ENCODE assay signal across 24 cellular contexts in genomic region chr7:159128767-159129166, GRCh38. TPM values are rescaled to one million over a fixed set of nuclear protein-coding genes. Genes with fewer than 3 reads are reported as not detected.
DNase-seq lines count a peak whose midpoint lies in the region; ATAC-seq, FAIRE-seq and TF ChIP-seq lines count a peak whose summit lies in the region.
"Had no signal": no experiment of that assay in that cellular context is flagged by ENCODE, and none has a peak within 500 bp of the region (broad histone marks: within the 10 kb centered on the region; RNA-seq: fewer than 3 reads in every experiment).

No MANE protein-coding gene starts in this region.

- H3K4me1 ChIP-seq in Peyer's patch (no peaks in the 10 kb centered on the region), endodermal cell (ENCODE audit: control insufficient read depth, insufficient read depth, low read length) (peaks cover 2% of the 10 kb centered on the region), spleen (no peaks in the 10 kb centered on the region)
- H3K4me1 ChIP-seq: BE2C, SJSA1 had no signal

- peaks cover 2% of the 10 kb centered on the region for H3K27me3 Mint-ChIP-seq in endodermal cell (ENCODE audit: insufficient read depth)

- no peak overlapping the region for H3K4me3 Mint-ChIP-seq in endodermal cell
- H3K4me3 Mint-ChIP-seq: HFFc6 had no signal

- H3K27ac ChIP-seq in Peyer's patch (no peak overlapping the region), endodermal cell (ENCODE audit: low read depth, low read length) (no peak overlapping the region), spleen (no peak overlapping the region)
- H3K27ac ChIP-seq: HL-60, SJSA1 had no signal

- TF ChIP-seq CTCF in Peyer's patch (IDR thresholded peaks at IDR 0.05) (no peak), endodermal cell (conservative IDR thresholded peaks at IDR 0.05) (no peak), spleen (IDR thresholded peaks at IDR 0.05 in 8 of 11, conservative IDR thresholded peaks at IDR 0.05 in 3 of 11) (no peak)

- no peak for FAIRE-seq in frontal cortex (lab: Jason Lieb, UNC)
- FAIRE-seq: H54, HepG2, K562 had no signal

- H3K27me3 ChIP-seq in Peyer's patch = no peaks in the 10 kb centered on the region
- H3K27me3 ChIP-seq in endodermal cell (ENCODE audit: control insufficient read depth, insufficient read depth, low read length, poor library complexity, severe bottlenecking) = no peaks in the 10 kb centered on the region
- H3K27me3 ChIP-seq in spleen (replicated peaks in 1 of 7) = peaks cover 0 to 28% (median 0%) of the 10 kb centered on the region in 7 donors
- H3K27me3 ChIP-seq: BE2C had no signal

- H3K27ac Mint-ChIP-seq in endodermal cell = no peak overlapping the region
- H3K27ac Mint-ChIP-seq: HFFc6 had no signal

- no peak for ATAC-seq in left cardiac atrium
- ATAC-seq: HepG2, K562, Panc1 had no signal

- H3K36me3 ChIP-seq in Peyer's patch (no peaks in the 10 kb centered on the region), endodermal cell (ENCODE audit: control insufficient read depth, insufficient read depth, low read length) (no peaks in the 10 kb centered on the region), spleen (no peaks in the 10 kb centered on the region)
- H3K36me3 ChIP-seq: BE2C, SJSA1 had no signal

- no peak overlapping the region for H3K9ac ChIP-seq in endodermal cell (ENCODE audit: extremely low read depth, low read length, poor library complexity, severe bottlenecking)

- TF ChIP-seq POLR2A in Peyer's patch (IDR thresholded peaks at IDR 0.05) (no peak), spleen (IDR thresholded peaks at IDR 0.05) (no peak)

- H3K4me1 Mint-ChIP-seq in endodermal cell = peaks cover 30% of the 10 kb centered on the region

- intact Hi-C loops in cardiac septum (cut with DNase I) = no loop called here
- intact Hi-C loops in left cardiac atrium (cut with DNase I) = no loop called here
- intact Hi-C loops in spleen (cut with DNase I; ENCODE audit: low total_unique reads) = no loop called here

- no peaks in the 10 kb centered on the region for H3K9me3 Mint-ChIP-seq in endodermal cell

- H3K9me3 ChIP-seq in Peyer's patch (no peaks in the 10 kb centered on the region), endodermal cell (ENCODE audit: control insufficient read depth, low read length) (peaks cover 11% of the 10 kb centered on the region), spleen (no peaks in the 10 kb centered on the region)
- H3K9me3 ChIP-seq: BE2C, SJSA1 had no signal

- WGBS in endodermal cell (ENCODE audit: insufficient coverage in 1 of 2, insufficient read length in 1 of 2), 2 experiments = 87 to 92% methylated on average over 2 to 10 of the region's 10 CpGs
- WGBS in spleen, 5 donors = 81 to 96% (median 91%) methylated on average over 9 to 10 of the region's 10 CpGs

- peak; percentile 56 for DNase-seq in cardiac septum (ENCODE audit: low spot score)
- no peak for DNase-seq in left cardiac atrium
- DNase-seq in Peyer's patch = peak in 2 of 3 donors; percentile 20 to 30
- DNase-seq in endodermal cell = peak; percentile 22
- peak; percentile 58 for DNase-seq in spleen
- no peak for DNase-seq in iPS-NIHi7 (ENCODE audit: extremely low spot score)
- DNase-seq in COLO668 (lab: John Stamatoyannopoulos, UW; ENCODE audit: unreplicated experiment) = no peak
- DNase-seq in frontal cortex (ENCODE audit: low spot score in 2 of 2) = no peak
- DNase-seq: BE2C, HFFc6, NCI-H1092 treated with DMSO at 0.1 percent for 48 hours, NCI-H1436 treated with DMSO at 0.1 percent for 48 hours, NCI-H2029 treated with DMSO at 0.1 percent for 48 hours, NCI-H226, NCI-H510A treated with DMSO at 0.1 percent for 48 hours, NCI-H774 had no signal

- H3K4me3 ChIP-seq in Peyer's patch = no peak overlapping the region
- H3K4me3 ChIP-seq in endodermal cell (ENCODE audit: low read length) = no peak overlapping the region
- no peak overlapping the region for H3K4me3 ChIP-seq in spleen
- H3K4me3 ChIP-seq: K562, SJSA1 had no signal

- H3K36me3 Mint-ChIP-seq in endodermal cell (ENCODE audit: low read depth) = no peaks in the 10 kb centered on the region

RNA-seq across cellular contexts. Expression of gene VIPR2, which starts 15.9 kb away (rescaled TPM):
- total RNA-seq in cardiac septum (23.2 TPM), left cardiac atrium (1 to 10 TPM; 6.3 to 8.5 TPM), Peyer's patch (1 to 10 TPM in 3 of 4 donors, under 1 TPM in 1; 0.53 to 2.5 (median 1.8) TPM), endodermal cell (1 to 10 TPM in 1 of 2 donors, under 1 TPM in 1; 0.64 to 1.8 TPM), spleen (1 to 10 TPM in 1 of 7 donors, under 1 TPM in 6; 0.61 to 1.4 (median 0.68) TPM), frontal cortex (0.41 TPM)
- 0.57 TPM for polyA plus RNA-seq in endodermal cell (2013, experiment 1 of 2)
- polyA plus RNA-seq in endodermal cell (2013, experiment 2 of 2) = 0.41 TPM
- under 1 TPM; 0.41 to 0.58 (median 0.48) TPM for polyA plus RNA-seq in spleen
- total RNA-seq: A673, HepG2, HFFc6, HT-29, SJSA1 had no signal
- polyA plus RNA-seq: HepG2, K562 had no signal

Comparison
In these comparisons a context has a peak if more than half of its experiments do, and no peak if none do; other contexts are left out.
1. DNase-seq: peak in cardiac septum (single experiment), Peyer's patch (2 of 3), endodermal cell (single experiment) and spleen (single experiment); none in left cardiac atrium (single experiment), iPS-NIHi7 (single experiment), COLO668 (single experiment) and frontal cortex (0 of 2).